Comparison of ENCODE assay signal across 1 cellular context in the genomic region with DNA sequence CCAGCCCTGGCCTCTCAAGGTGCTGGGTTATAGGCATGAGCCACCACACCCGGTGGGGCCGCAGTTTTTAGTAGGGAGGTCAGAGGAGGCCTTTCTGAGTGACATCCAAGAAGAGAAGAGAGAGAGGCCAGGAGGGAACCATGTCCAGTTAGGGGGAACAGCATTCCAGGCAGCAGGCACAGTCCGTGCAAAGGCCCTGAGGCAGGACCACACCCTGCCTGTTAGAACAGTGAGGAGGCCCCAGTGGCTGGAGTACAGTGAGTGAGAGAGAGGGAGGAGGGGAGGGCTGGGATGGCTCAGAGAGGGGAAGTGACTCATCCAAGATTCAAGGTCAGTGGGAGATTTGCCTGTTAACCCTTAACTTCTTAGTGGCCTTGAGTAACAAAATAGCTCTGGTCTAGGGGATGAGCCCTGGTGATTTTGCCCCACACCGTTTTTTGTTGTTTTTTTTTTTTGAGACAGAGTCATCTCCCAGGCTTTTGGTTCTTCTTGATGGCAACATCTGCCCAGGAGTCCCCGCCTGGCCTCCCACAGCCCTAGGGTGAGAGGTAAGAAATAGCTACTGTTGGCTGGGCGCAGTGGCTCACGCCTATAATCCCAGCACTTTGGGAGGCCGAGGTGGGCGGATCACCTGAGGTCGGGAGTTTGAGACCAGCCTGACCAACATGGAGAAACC.
TF ChIP-seq lines count a peak whose summit lies in the region.

No MANE protein-coding gene starts in this region.

TF ChIP-seq in K562, 482 proteins besides CTCF, POLR2A, EP300 and RAD21 (continued from another document and continues in another):
- TF ChIP-seq TOE1 (IDR thresholded peaks at IDR 0.05; ENCODE audit: borderline replicate concordance), result peak; percentile 76; the same call in 1 of the 2 replicates
- TF ChIP-seq TOE1 (CRISPR knock-in tag; IDR thresholded peaks at IDR 0.05; ENCODE audit: borderline replicate concordance, low read depth), result no peak
- TF ChIP-seq CREB3L1 (IDR thresholded peaks at IDR 0.05; ENCODE audit: borderline replicate concordance, low read depth), result no peak
- peak; percentile 85 for TF ChIP-seq PHF20 (IDR thresholded peaks at IDR 0.05; ENCODE audit: partially characterized antibody)
- TF ChIP-seq, protein P1, sequence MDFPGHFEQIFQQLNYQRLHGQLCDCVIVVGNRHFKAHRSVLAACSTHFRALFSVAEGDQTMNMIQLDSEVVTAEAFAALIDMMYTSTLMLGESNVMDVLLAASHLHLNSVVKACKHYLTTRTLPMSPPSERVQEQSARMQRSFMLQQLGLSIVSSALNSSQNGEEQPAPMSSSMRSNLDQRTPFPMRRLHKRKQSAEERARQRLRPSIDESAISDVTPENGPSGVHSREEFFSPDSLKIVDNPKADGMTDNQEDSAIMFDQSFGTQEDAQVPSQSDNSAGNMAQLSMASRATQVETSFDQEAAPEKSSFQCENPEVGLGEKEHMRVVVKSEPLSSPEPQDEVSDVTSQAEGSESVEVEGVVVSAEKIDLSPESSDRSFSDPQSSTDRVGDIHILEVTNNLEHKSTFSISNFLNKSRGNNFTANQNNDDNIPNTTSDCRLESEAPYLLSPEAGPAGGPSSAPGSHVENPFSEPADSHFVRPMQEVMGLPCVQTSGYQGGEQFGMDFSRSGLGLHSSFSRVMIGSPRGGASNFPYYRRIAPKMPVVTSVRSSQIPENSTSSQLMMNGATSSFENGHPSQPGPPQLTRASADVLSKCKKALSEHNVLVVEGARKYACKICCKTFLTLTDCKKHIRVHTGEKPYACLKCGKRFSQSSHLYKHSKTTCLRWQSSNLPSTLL (IDR thresholded peaks at IDR 0.05), result no peak
- no peak for TF ChIP-seq ESRRB (CRISPR knock-in tag; IDR thresholded peaks at IDR 0.05; ENCODE audit: borderline replicate concordance)
- peak; percentile 74 for TF ChIP-seq SP1 (CRISPR knock-in tag; IDR thresholded peaks at IDR 0.05)
- TF ChIP-seq ZNF124 (CRISPR knock-in tag; IDR thresholded peaks at IDR 0.05), result no peak
- no peak for TF ChIP-seq ZNF764 (CRISPR knock-in tag; IDR thresholded peaks at IDR 0.05; ENCODE audit: low read depth)
- TF ChIP-seq KLF10 (CRISPR knock-in tag; IDR thresholded peaks at IDR 0.05), result no peak
- TF ChIP-seq SMARCA5 (IDR thresholded peaks at IDR 0.05), result peak; percentile 100
- no peak for TF ChIP-seq DLX4 (CRISPR knock-in tag; IDR thresholded peaks at IDR 0.05)
- TF ChIP-seq, protein P2, sequence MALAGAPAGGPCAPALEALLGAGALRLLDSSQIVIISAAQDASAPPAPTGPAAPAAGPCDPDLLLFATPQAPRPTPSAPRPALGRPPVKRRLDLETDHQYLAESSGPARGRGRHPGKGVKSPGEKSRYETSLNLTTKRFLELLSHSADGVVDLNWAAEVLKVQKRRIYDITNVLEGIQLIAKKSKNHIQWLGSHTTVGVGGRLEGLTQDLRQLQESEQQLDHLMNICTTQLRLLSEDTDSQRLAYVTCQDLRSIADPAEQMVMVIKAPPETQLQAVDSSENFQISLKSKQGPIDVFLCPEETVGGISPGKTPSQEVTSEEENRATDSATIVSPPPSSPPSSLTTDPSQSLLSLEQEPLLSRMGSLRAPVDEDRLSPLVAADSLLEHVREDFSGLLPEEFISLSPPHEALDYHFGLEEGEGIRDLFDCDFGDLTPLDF (CRISPR knock-in tag; IDR thresholded peaks at IDR 0.05), result no peak
- TF ChIP-seq FOXM1 (IDR thresholded peaks at IDR 0.05; ENCODE audit: low read depth), result peak; percentile 62
- TF ChIP-seq FOXM1 (CRISPR knock-in tag; IDR thresholded peaks at IDR 0.05; ENCODE audit: low read depth), result no peak
- TF ChIP-seq MBD2 (IDR thresholded peaks at IDR 0.05; ENCODE audit: borderline replicate concordance, low read depth), result peak; percentile 22; the same call in 1 of the 2 replicates
- no peak for TF ChIP-seq HOXB6 (CRISPR knock-in tag; IDR thresholded peaks at IDR 0.05; ENCODE audit: borderline replicate concordance)
- no peak for TF ChIP-seq ZKSCAN8 (CRISPR knock-in tag; IDR thresholded peaks at IDR 0.05)
- TF ChIP-seq RBM15 (IDR thresholded peaks at IDR 0.05; ENCODE audit: insufficient read depth, low read length), result no peak
- no peak for TF ChIP-seq STAG1 (CRISPR knock-in tag; IDR thresholded peaks at IDR 0.05; ENCODE audit: borderline replicate concordance)
- no peak for TF ChIP-seq PRMT5 (CRISPR knock-in tag; IDR thresholded peaks at IDR 0.05)
- TF ChIP-seq, protein P3, sequence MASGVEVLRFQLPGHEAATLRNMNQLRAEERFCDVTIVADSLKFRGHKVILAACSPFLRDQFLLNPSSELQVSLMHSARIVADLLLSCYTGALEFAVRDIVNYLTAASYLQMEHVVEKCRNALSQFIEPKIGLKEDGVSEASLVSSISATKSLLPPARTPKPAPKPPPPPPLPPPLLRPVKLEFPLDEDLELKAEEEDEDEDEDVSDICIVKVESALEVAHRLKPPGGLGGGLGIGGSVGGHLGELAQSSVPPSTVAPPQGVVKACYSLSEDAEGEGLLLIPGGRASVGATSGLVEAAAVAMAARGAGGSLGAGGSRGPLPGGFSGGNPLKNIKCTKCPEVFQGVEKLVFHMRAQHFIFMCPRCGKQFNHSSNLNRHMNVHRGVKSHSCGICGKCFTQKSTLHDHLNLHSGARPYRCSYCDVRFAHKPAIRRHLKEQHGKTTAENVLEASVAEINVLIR (CRISPR knock-in tag; IDR thresholded peaks at IDR 0.05), result no peak
- TF ChIP-seq, protein P4, sequence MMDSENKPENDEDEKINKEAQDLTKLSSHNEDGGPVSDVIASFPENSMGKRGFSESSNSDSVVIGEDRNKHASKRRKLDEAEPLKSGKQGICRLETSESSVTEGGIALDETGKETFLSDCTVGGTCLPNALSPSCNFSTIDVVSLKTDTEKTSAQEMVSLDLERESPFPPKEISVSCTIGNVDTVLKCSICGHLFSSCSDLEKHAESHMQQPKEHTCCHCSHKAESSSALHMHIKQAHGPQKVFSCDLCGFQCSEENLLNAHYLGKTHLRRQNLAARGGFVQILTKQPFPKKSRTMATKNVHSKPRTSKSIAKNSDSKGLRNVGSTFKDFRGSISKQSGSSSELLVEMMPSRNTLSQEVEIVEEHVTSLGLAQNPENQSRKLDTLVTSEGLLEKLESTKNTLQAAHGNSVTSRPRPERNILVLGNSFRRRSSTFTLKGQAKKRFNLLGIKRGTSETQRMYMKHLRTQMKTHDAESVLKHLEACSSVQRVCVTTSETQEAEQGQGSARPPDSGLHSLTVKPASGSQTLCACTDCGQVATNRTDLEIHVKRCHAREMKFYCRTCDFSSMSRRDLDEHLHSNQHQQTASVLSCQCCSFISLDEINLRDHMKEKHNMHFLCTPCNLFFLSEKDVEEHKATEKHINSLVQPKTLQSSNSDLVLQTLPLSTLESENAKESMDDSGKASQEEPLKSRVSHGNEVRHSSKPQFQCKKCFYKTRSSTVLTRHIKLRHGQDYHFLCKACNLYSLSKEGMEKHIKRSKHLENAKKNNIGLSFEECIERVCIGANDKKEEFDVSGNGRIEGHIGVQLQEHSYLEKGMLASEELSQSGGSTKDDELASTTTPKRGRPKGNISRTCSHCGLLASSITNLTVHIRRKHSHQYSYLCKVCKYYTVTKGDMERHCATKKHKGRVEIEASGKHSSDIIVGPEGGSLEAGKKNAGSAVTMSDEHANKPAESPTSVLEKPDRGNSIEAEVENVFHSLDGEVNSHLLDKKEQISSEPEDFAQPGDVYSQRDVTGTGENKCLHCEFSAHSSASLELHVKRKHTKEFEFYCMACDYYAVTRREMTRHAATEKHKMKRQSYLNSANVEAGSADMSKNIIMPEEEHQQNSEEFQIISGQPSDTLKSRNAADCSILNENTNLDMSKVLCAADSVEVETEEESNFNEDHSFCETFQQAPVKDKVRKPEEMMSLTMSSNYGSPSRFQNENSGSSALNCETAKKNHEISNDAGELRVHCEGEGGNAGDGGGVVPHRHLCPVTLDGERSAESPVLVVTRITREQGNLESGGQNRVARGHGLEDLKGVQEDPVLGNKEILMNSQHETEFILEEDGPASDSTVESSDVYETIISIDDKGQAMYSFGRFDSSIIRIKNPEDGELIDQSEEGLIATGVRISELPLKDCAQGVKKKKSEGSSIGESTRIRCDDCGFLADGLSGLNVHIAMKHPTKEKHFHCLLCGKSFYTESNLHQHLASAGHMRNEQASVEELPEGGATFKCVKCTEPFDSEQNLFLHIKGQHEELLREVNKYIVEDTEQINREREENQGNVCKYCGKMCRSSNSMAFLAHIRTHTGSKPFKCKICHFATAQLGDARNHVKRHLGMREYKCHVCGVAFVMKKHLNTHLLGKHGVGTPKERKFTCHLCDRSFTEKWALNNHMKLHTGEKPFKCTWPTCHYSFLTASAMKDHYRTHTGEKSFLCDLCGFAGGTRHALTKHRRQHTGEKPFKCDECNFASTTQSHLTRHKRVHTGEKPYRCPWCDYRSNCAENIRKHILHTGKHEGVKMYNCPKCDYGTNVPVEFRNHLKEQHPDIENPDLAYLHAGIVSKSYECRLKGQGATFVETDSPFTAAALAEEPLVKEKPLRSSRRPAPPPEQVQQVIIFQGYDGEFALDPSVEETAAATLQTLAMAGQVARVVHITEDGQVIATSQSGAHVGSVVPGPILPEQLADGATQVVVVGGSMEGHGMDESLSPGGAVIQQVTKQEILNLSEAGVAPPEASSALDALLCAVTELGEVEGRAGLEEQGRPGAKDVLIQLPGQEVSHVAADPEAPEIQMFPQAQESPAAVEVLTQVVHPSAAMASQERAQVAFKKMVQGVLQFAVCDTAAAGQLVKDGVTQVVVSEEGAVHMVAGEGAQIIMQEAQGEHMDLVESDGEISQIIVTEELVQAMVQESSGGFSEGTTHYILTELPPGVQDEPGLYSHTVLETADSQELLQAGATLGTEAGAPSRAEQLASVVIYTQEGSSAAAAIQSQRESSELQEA (IDR thresholded peaks at IDR 0.05; ENCODE audit: low read depth), result no peak
- TF ChIP-seq SLC30A9 (CRISPR knock-in tag; IDR thresholded peaks at IDR 0.05), result no peak
- TF ChIP-seq TAF15 (IDR thresholded peaks at IDR 0.05; ENCODE audit: low read depth, low read length), result no peak
- peak; percentile 47; the same call in 1 of the 2 replicates for TF ChIP-seq ZNF24 (IDR thresholded peaks at IDR 0.05)
- no peak for TF ChIP-seq MCM5 (IDR thresholded peaks at IDR 0.05; ENCODE audit: low read depth)
- no peak for TF ChIP-seq CHD2 (IDR thresholded peaks at IDR 0.05; ENCODE audit: low read depth, low read length)
- peak; percentile 99 for TF ChIP-seq FOSL1 (tag; conservative IDR thresholded peaks at IDR 0.05)
- no peak for TF ChIP-seq PYGO2 (tag; IDR thresholded peaks at IDR 0.05)
- peak; percentile 57; the same call in 1 of the 2 replicates for TF ChIP-seq ZNF175 (CRISPR knock-in tag; IDR thresholded peaks at IDR 0.05; ENCODE audit: low read depth)
- TF ChIP-seq PCBP2 (IDR thresholded peaks at IDR 0.05; ENCODE audit: low read depth, low read length, poor library complexity, severe bottlenecking), result no peak
- TF ChIP-seq HLTF (IDR thresholded peaks at IDR 0.05), result peak; percentile 83
- TF ChIP-seq SRF (CRISPR knock-in tag; IDR thresholded peaks at IDR 0.05), result no peak
- TF ChIP-seq ZNF277 (CRISPR knock-in tag; IDR thresholded peaks at IDR 0.05; ENCODE audit: borderline replicate concordance), result no peak
- no peak; the same call in 1 of the 2 replicates for TF ChIP-seq ZEB2 (IDR thresholded peaks at IDR 0.05)
- TF ChIP-seq LCOR (CRISPR knock-in tag; IDR thresholded peaks at IDR 0.05), result peak; percentile 60; the same call in 1 of the 2 replicates
- TF ChIP-seq CBX1 (IDR thresholded peaks at IDR 0.05; ENCODE audit: low read depth), result peak; percentile 99
- TF ChIP-seq BRF1 (IDR thresholded peaks at IDR 0.05; ENCODE audit: borderline replicate concordance, extremely low read depth, insufficient read length), result no peak
- TF ChIP-seq CCNT2 (IDR thresholded peaks at IDR 0.05; ENCODE audit: borderline replicate concordance, extremely low read depth, insufficient read length, low read depth, low read length), result peak; percentile 40
- TF ChIP-seq, protein P5, sequence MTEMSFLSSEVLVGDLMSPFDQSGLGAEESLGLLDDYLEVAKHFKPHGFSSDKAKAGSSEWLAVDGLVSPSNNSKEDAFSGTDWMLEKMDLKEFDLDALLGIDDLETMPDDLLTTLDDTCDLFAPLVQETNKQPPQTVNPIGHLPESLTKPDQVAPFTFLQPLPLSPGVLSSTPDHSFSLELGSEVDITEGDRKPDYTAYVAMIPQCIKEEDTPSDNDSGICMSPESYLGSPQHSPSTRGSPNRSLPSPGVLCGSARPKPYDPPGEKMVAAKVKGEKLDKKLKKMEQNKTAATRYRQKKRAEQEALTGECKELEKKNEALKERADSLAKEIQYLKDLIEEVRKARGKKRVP (CRISPR knock-in tag; IDR thresholded peaks at IDR 0.05), result no peak
- no peak for TF ChIP-seq ILK (tag; IDR thresholded peaks at IDR 0.05; ENCODE audit: borderline replicate concordance, low read depth)
- TF ChIP-seq BMI1 (IDR thresholded peaks at IDR 0.05; ENCODE audit: low read length), result no peak
